Comparison of ENCODE assay signal across 1 cellular context in genomic region chr9:121073038-121073437, GRCh38.
TF ChIP-seq lines count a peak whose summit lies in the region.

No MANE protein-coding gene starts in this region.

TF ChIP-seq in liver, 16 proteins besides CTCF, POLR2A, EP300 and RAD21 (continued from another document):
- TF ChIP-seq, protein P1, sequence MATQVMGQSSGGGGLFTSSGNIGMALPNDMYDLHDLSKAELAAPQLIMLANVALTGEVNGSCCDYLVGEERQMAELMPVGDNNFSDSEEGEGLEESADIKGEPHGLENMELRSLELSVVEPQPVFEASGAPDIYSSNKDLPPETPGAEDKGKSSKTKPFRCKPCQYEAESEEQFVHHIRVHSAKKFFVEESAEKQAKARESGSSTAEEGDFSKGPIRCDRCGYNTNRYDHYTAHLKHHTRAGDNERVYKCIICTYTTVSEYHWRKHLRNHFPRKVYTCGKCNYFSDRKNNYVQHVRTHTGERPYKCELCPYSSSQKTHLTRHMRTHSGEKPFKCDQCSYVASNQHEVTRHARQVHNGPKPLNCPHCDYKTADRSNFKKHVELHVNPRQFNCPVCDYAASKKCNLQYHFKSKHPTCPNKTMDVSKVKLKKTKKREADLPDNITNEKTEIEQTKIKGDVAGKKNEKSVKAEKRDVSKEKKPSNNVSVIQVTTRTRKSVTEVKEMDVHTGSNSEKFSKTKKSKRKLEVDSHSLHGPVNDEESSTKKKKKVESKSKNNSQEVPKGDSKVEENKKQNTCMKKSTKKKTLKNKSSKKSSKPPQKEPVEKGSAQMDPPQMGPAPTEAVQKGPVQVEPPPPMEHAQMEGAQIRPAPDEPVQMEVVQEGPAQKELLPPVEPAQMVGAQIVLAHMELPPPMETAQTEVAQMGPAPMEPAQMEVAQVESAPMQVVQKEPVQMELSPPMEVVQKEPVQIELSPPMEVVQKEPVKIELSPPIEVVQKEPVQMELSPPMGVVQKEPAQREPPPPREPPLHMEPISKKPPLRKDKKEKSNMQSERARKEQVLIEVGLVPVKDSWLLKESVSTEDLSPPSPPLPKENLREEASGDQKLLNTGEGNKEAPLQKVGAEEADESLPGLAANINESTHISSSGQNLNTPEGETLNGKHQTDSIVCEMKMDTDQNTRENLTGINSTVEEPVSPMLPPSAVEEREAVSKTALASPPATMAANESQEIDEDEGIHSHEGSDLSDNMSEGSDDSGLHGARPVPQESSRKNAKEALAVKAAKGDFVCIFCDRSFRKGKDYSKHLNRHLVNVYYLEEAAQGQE (IDR thresholded peaks at IDR 0.05): no peak
- TF ChIP-seq RXRA (IDR thresholded peaks at IDR 0.05) (no peak), SP1 (IDR thresholded peaks at IDR 0.05) (no peak)
